In the genomic region with DNA sequence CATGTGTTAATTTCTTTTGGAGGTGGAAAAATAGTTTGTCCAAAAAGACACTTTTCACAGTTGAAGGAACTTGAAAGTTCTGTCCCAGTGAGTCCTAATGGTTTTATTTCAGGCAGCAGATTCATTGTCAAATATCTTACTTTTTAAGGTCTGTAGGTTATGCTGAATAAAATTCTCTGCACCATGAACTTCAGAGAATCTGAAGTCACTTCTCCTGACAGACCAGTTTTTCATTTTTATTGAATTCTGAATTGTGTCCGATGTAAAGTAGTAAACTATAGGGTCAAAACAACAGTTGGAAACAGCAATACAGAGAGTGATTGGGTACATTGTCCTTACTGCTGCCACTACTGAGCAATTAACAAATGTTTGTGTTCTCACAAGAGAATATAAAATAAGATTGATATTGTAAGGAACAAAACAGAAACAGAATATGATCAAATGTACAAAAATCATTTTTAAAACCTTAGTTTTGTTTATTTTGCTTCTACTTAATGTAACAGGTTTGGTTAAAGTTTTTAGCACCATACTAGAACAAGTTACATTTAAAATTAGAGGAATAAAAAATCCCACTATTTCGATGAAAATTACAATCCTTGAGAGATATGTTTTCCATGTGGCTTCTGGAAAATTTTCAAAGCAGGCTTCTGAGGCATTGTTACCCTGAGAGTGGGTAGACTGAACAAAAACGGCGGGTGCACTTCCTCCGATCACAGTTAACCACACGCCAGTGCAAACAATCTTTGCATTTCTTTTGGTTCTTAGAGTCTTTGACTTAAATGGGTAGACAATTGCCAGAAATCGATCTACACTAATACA, we compare ENCODE assay signal across 7 cellular contexts. TPM values are rescaled to one million over a fixed set of nuclear protein-coding genes. Genes with fewer than 3 reads are reported as not detected.
DNase-seq lines count a peak whose midpoint lies in the region; ATAC-seq and TF ChIP-seq lines count a peak whose summit lies in the region.

No MANE protein-coding gene starts in this region.

- no peak for ATAC-seq in GM18858 (IDR thresholded peaks at IDR 0.05; ENCODE audit: unreplicated experiment)

- H3K27me3 ChIP-seq in MG63: no peaks in the 10 kb centered on the region
- H3K27me3 ChIP-seq in kidney epithelial cell (ENCODE audit: control insufficient read depth, insufficient read depth, low read length): no peaks in the 10 kb centered on the region

- H3K4me3 ChIP-seq in MG63 (peak overlapping the region; percentile 6; the same call in 1 of the 2 replicates), astrocyte of the cerebellum (ENCODE audit: low read depth, low read length) (peak overlapping the region; percentile 43), kidney epithelial cell (ENCODE audit: low read depth, low read length) (peak overlapping the region; percentile 50)

- DNase-seq in MG63 (no peak), astrocyte of the cerebellum (ENCODE audit: low read depth) (no peak), kidney epithelial cell (ENCODE audit: low read depth) (no peak), substantia nigra (lab: John Stamatoyannopoulos, UW) (no peak), GM13977 (ENCODE audit: low spot score) (no peak), glomerular visceral epithelial cell (ENCODE audit: extremely low spot score) (no peak)

- in situ Hi-C loops in astrocyte of the cerebellum (cut with HindIII; ENCODE audit: low sequenced_read_pairs): no loop called here
- in situ Hi-C loops in GM13977 (cut with MboI; ENCODE audit: low pct_unique_long_range_greater_than_20kb, low sequenced_read_pairs, unreplicated experiment): no loop called here

- peaks cover 17% of the 10 kb centered on the region for H3K36me3 ChIP-seq in MG63
- no peaks in the 10 kb centered on the region for H3K36me3 ChIP-seq in kidney epithelial cell (ENCODE audit: control insufficient read depth, insufficient read depth, low read length)

- peak overlapping the region; percentile 63 for H3K27ac ChIP-seq in substantia nigra (ENCODE audit: low read depth, low read length, poor library complexity, severe bottlenecking)

- TF ChIP-seq CTCF in astrocyte of the cerebellum (IDR thresholded peaks at IDR 0.05; ENCODE audit: low read depth, low read length, missing control alignments) (no peak), kidney epithelial cell (IDR thresholded peaks at IDR 0.05; ENCODE audit: insufficient read depth, low read length, poor library complexity, severe bottlenecking) (no peak), GM13977 (IDR thresholded peaks at IDR 0.05; ENCODE audit: extremely low read depth, insufficient read depth, missing control alignments) (no peak)

- peaks cover 4% of the 10 kb centered on the region for H3K9me3 ChIP-seq in MG63

RNA-seq across cellular contexts. Expression of a gene that starts 1.4 kb away (rescaled TPM):
- not detected in 2 replicates for total RNA-seq in MG63 (2014; rRNA removed; shearing (Covaris generic); ENCODE audit: low replicate concordance)
- total RNA-seq in kidney epithelial cell: 5.1 and 6.2 TPM in 2 replicates
